Comparison of ENCODE assay signal across 12 cellular contexts in genomic region chr6:41716516-41717446, GRCh38. TPM values are rescaled to one million over a fixed set of nuclear protein-coding genes. Genes with fewer than 3 reads are reported as not detected.
DNase-seq lines count a peak whose midpoint lies in the region; ATAC-seq and TF ChIP-seq lines count a peak whose summit lies in the region.
"Had no signal": no experiment of that assay in that cellular context is flagged by ENCODE, and none has a peak within 500 bp of the region (broad histone marks: within the 10 kb centered on the region; RNA-seq: fewer than 3 reads in every experiment).

No MANE protein-coding gene starts in this region.

- ATAC-seq in effector memory CD8-positive, alpha-beta T cell (replicated peaks) = no peak
- peak; percentile 52 to 55 for ATAC-seq in gastrocnemius medialis

- no peaks in the 10 kb centered on the region for H3K36me3 ChIP-seq in gastrocnemius medialis

- peaks cover 11% of the 10 kb centered on the region for H3K36me3 Mint-ChIP-seq in effector memory CD8-positive, alpha-beta T cell (ENCODE audit: insufficient read depth)

- H3K4me1 ChIP-seq in gastrocnemius medialis = peaks cover 99 to 100% of the 10 kb centered on the region in 2 donors

- H3K27me3 Mint-ChIP-seq in effector memory CD8-positive, alpha-beta T cell = no peaks in the 10 kb centered on the region

- H3K4me1 Mint-ChIP-seq in effector memory CD8-positive, alpha-beta T cell (ENCODE audit: low read depth in 2 of 2) = peaks cover 34 to 38% of the 10 kb centered on the region in 2 donors

- DNase-seq in GM12865 (ENCODE audit: low read depth) (peak; percentile 57), NCI-H510A (lab: John Stamatoyannopoulos, UW) (peak; percentile 52), gastrocnemius medialis (peak; percentile 71 to 80), GM19240 (ENCODE audit: insufficient read length, low spot score) (no peak), NCI-H2107 (lab: John Stamatoyannopoulos, UW) (no peak), NCI-H524 (lab: John Stamatoyannopoulos, UW) (no peak), RKO (ENCODE audit: low spot score) (no peak)
- no peak for DNase-seq in effector memory CD8-positive, alpha-beta T cell

- no peaks in the 10 kb centered on the region for H3K9me3 ChIP-seq in gastrocnemius medialis

- H3K9me3 Mint-ChIP-seq in effector memory CD8-positive, alpha-beta T cell = no peaks in the 10 kb centered on the region
- H3K9me3 Mint-ChIP-seq: T-helper 1 cell treated with Interleukin-12 subunit alpha and Interleukin-12 subunit beta and Interleukin-4 antibody, amounts not matched to agents 30 μg/mL and 1 μg/mL, for 36 hours had no signal

- TF ChIP-seq CTCF in GM12865 (IDR thresholded peaks at IDR 0.05; ENCODE audit: insufficient read depth, low read depth, low read length, missing control alignments) (no peak), gastrocnemius medialis (IDR thresholded peaks at IDR 0.05 in 4 of 5, conservative IDR thresholded peaks at IDR 0.05 in 1 of 5) (no peak)

- in situ Hi-C loops in gastrocnemius medialis (cut with MboI; ENCODE audit: low sequenced_read_pairs in 4 of 4) = no loop called here

- no peaks in the 10 kb centered on the region for H3K27me3 ChIP-seq in gastrocnemius medialis

- H3K4me3 ChIP-seq in GM12865 (ENCODE audit: low read depth, low read length) (peak overlapping the region; percentile 39), gastrocnemius medialis (no peak overlapping the region)

- peak overlapping the region; percentile 33 to 69 for H3K27ac Mint-ChIP-seq in effector memory CD8-positive, alpha-beta T cell
- H3K27ac Mint-ChIP-seq: T-helper 1 cell treated with Interleukin-12 subunit alpha and Interleukin-12 subunit beta and Interleukin-4 antibody, amounts not matched to agents 30 μg/mL and 1 μg/mL, for 36 hours had no signal

- intact Hi-C loops in gastrocnemius medialis (cut with DNase I; ENCODE audit: low total_unique reads) = no loop called here

- no peak overlapping the region for H3K4me3 Mint-ChIP-seq in effector memory CD8-positive, alpha-beta T cell
- H3K4me3 Mint-ChIP-seq: T-helper 1 cell treated with Interleukin-12 subunit alpha and Interleukin-12 subunit beta and Interleukin-4 antibody, amounts not matched to agents 30 μg/mL and 1 μg/mL, for 36 hours had no signal

- peak; percentile 32 to 57 for TF ChIP-seq POLR2A in gastrocnemius medialis (IDR thresholded peaks at IDR 0.05)

- peak overlapping the region; percentile 97 to 99 (median 98) for H3K27ac ChIP-seq in gastrocnemius medialis

RNA-seq across cellular contexts. Expression of gene TFEB, which starts 18.6 kb away (rescaled TPM):
- 100 to 1,000 TPM in 2 of 4 donors, 10 to 100 TPM in 2; 82.8 to 121 (median 93.3) TPM for total RNA-seq in gastrocnemius medialis

RNA-seq across cellular contexts. Expression of gene PGC, which starts 30.4 kb away (rescaled TPM):
- not detected for total RNA-seq in gastrocnemius medialis
- total RNA-seq: epithelial cell of proximal tubule, NCI-H460, subcutaneous adipose tissue had no signal

Comparison
In these comparisons a context has a peak if more than half of its experiments do, and no peak if none do; other contexts are left out.
1. DNase-seq: peak in GM12865 (single experiment), NCI-H510A (single experiment) and gastrocnemius medialis (2 of 2); none in effector memory CD8-positive, alpha-beta T cell (0 of 3), GM19240 (single experiment), NCI-H2107 (single experiment), NCI-H524 (0 of 2) and RKO (single experiment).